11 cellular contexts compared by ENCODE assay signal in genomic region chr11:111450480-111451320, GRCh38.
DNase-seq lines count a peak whose midpoint lies in the region; ATAC-seq and TF ChIP-seq lines count a peak whose summit lies in the region.
"Had no signal": no experiment of that assay in that cellular context is flagged by ENCODE, and none has a peak within 500 bp of the region (broad histone marks: within the 10 kb centered on the region; RNA-seq: fewer than 3 reads in every experiment).

No MANE protein-coding gene starts in this region.

- H3K79me2 ChIP-seq in MM.1S (ENCODE audit: low read length) = no peaks in the 10 kb centered on the region

- H3K27ac Mint-ChIP-seq in MCF 10A (ENCODE audit: low read depth, unreplicated experiment) = no peak overlapping the region
- H3K27ac Mint-ChIP-seq in activated T-helper 1 cell treated with anti-CD3 and anti-CD28 coated beads, Interleukin-12 subunit alpha, Interleukin-12 subunit beta, Interleukin-2, Interleukin-4 antibody, amounts not matched to agents 30 ng/mL and 10 ng/mL and 1 ng/mL, durations not matched to agents 14 hours and 24 hours and 36 hours = no peak overlapping the region

- no peaks in the 10 kb centered on the region for H3F3A ChIP-seq in MM.1S (ENCODE audit: insufficient read depth, low read length)

- peak overlapping the region; percentile 30; the same call in 1 of the 2 replicates for H2AFZ ChIP-seq in MM.1S (ENCODE audit: low read length)

- no peaks in the 10 kb centered on the region for H3K9me3 ChIP-seq in MM.1S (replicated peaks; ENCODE audit: insufficient read depth, low read length)
- H3K9me3 ChIP-seq: ovary had no signal

- H3K9me3 Mint-ChIP-seq in MCF 10A (ENCODE audit: unreplicated experiment) = no peaks in the 10 kb centered on the region
- no peaks in the 10 kb centered on the region for H3K9me3 Mint-ChIP-seq in activated T-helper 1 cell treated with anti-CD3 and anti-CD28 coated beads, Interleukin-12 subunit alpha, Interleukin-12 subunit beta, Interleukin-2, Interleukin-4 antibody, amounts not matched to agents 30 ng/mL and 10 ng/mL and 1 ng/mL, durations not matched to agents 14 hours and 24 hours and 36 hours

- BruUV-seq in MCF 10A (replicated peaks; lab: Mats Ljungman, UMichigan) = no TSS peak

- no peak overlapping the region for H3K4me3 ChIP-seq in MM.1S (ENCODE audit: low read length)
- H3K4me3 ChIP-seq: ovary had no signal

- H3K4me1 ChIP-seq in MM.1S (ENCODE audit: low read length) = peaks cover 27% of the 10 kb centered on the region

- no peak overlapping the region for H3K9ac ChIP-seq in MM.1S (ENCODE audit: low read length)

- H3K36me3 ChIP-seq in MM.1S (replicated peaks; ENCODE audit: insufficient read depth, low read length) = no peaks in the 10 kb centered on the region
- H3K36me3 ChIP-seq: ovary had no signal

- ATAC-seq in GM19328 (IDR thresholded peaks at IDR 0.05; ENCODE audit: unreplicated experiment) (peak; percentile 80), HG02884 (IDR thresholded peaks at IDR 0.05; ENCODE audit: unreplicated experiment) (peak; percentile 81)

- H3K36me3 Mint-ChIP-seq in MCF 10A (ENCODE audit: insufficient read depth, unreplicated experiment) = no peaks in the 10 kb centered on the region
- H3K36me3 Mint-ChIP-seq in activated T-helper 1 cell treated with anti-CD3 and anti-CD28 coated beads, Interleukin-12 subunit alpha, Interleukin-12 subunit beta, Interleukin-2, Interleukin-4 antibody, amounts not matched to agents 30 ng/mL and 10 ng/mL and 1 ng/mL, durations not matched to agents 14 hours and 24 hours and 36 hours (ENCODE audit: low read depth) = no peaks in the 10 kb centered on the region

- peaks cover 12% of the 10 kb centered on the region for H3K4me1 Mint-ChIP-seq in MCF 10A (ENCODE audit: insufficient read depth, unreplicated experiment)
- H3K4me1 Mint-ChIP-seq in activated T-helper 1 cell treated with anti-CD3 and anti-CD28 coated beads, Interleukin-12 subunit alpha, Interleukin-12 subunit beta, Interleukin-2, Interleukin-4 antibody, amounts not matched to agents 30 ng/mL and 10 ng/mL and 1 ng/mL, durations not matched to agents 14 hours and 24 hours and 36 hours (ENCODE audit: low read depth) = peaks cover 15% of the 10 kb centered on the region

- no peaks in the 10 kb centered on the region for H3K9me2 ChIP-seq in MM.1S (replicated peaks; ENCODE audit: insufficient read depth, low read length)

- no peaks in the 10 kb centered on the region for H3K27me3 ChIP-seq in MM.1S (replicated peaks; ENCODE audit: insufficient read depth, low read length)
- H3K27me3 ChIP-seq: ovary had no signal

- H3K27ac ChIP-seq in MM.1S (ENCODE audit: low read length) = no peak overlapping the region
- H3K27ac ChIP-seq: ovary had no signal

- no peak overlapping the region for H3K4me3 Mint-ChIP-seq in MCF 10A (ENCODE audit: unreplicated experiment)
- no peak overlapping the region for H3K4me3 Mint-ChIP-seq in activated T-helper 1 cell treated with anti-CD3 and anti-CD28 coated beads, Interleukin-12 subunit alpha, Interleukin-12 subunit beta, Interleukin-2, Interleukin-4 antibody, amounts not matched to agents 30 ng/mL and 10 ng/mL and 1 ng/mL, durations not matched to agents 14 hours and 24 hours and 36 hours

- peaks cover 17% of the 10 kb centered on the region for H3K27me3 Mint-ChIP-seq in MCF 10A (ENCODE audit: insufficient read depth, unreplicated experiment)
- H3K27me3 Mint-ChIP-seq in activated T-helper 1 cell treated with anti-CD3 and anti-CD28 coated beads, Interleukin-12 subunit alpha, Interleukin-12 subunit beta, Interleukin-2, Interleukin-4 antibody, amounts not matched to agents 30 ng/mL and 10 ng/mL and 1 ng/mL, durations not matched to agents 14 hours and 24 hours and 36 hours (ENCODE audit: insufficient read depth) = peaks cover 4% of the 10 kb centered on the region

- 0 out of 2 replicates have a peak overlapping the region, but pooled peaks have one; percentile 13 for H3K4me2 ChIP-seq in MM.1S (ENCODE audit: low read depth, low read length)

- CTCF ChIA-PET in MCF 10A (lab: Yijun Ruan, JAX) = interaction anchor here (0.5 to 6.8 kb wide), 11 partner anchors 14 to 1004 kb away, joined by 3 to 42 read pairs (median 3); no protein-coding TSS in a partner anchor

- DNase-seq in COLO829 (ENCODE audit: low spot score) (peak; percentile 45), MM.1S (peak; percentile 50), MCF 10A (ENCODE audit: unreplicated experiment) (no peak), NCI-H1092 treated with DMSO at 0.1 percent for 48 hours (lab: John Stamatoyannopoulos, UW) (no peak), NCI-H2107 treated with DMSO at 0.1 percent for 48 hours (lab: John Stamatoyannopoulos, UW; ENCODE audit: unreplicated experiment) (no peak)
- DNase-seq in activated T-helper 1 cell treated with anti-CD3 and anti-CD28 coated beads, Interleukin-12 subunit alpha, Interleukin-12 subunit beta, Interleukin-2, Interleukin-4 antibody, amounts not matched to agents 30 ng/mL and 10 ng/mL and 1 ng/mL, durations not matched to agents 14 hours and 24 hours and 36 hours (ENCODE audit: low spot score) = no peak
- DNase-seq: dermis blood vessel endothelial cell, NCI-H1417 treated with DMSO at 0.1 percent for 48 hours, ovary had no signal

- intact Hi-C loops in MCF 10A (cut with micrococcal nuclease) = loop anchor here (5.0 kb wide), 1 partner anchor 137 kb away; no protein-coding TSS in a partner anchor
- intact Hi-C loops in activated T-helper 1 cell treated with anti-CD3 and anti-CD28 coated beads, Interleukin-12 subunit alpha, Interleukin-12 subunit beta, Interleukin-2, Interleukin-4 antibody, amounts not matched to agents 30 ng/mL and 10 ng/mL and 1 ng/mL, durations not matched to agents 14 hours and 24 hours and 36 hours (cut with micrococcal nuclease) = no loop called here

- TF ChIP-seq CTCF in MM.1S (IDR thresholded peaks at IDR 0.05; ENCODE audit: low read length) = no peak
- TF ChIP-seq CTCF in MCF 10A (IDR thresholded peaks at IDR 0.05; ENCODE audit: unreplicated experiment) = no peak

- H4K20me1 ChIP-seq in MM.1S (ENCODE audit: insufficient read depth, low read length) = no peaks in the 10 kb centered on the region

- POLR2A ChIA-PET in MCF 10A (lab: Yijun Ruan, JAX) = no interaction called here

Comparison
In these comparisons a context has a peak if more than half of its experiments do, and no peak if none do; other contexts are left out.
1. DNase-seq: peak in COLO829 (single experiment) and MM.1S (single experiment); none in MCF 10A (single experiment), activated T-helper 1 cell treated with anti-CD3 and anti-CD28 coated beads, Interleukin-12 subunit alpha, Interleukin-12 subunit beta, Interleukin-2, Interleukin-4 antibody, amounts not matched to agents 30 ng/mL and 10 ng/mL and 1 ng/mL, durations not matched to agents 14 hours and 24 hours and 36 hours (single experiment), NCI-H1092 treated with DMSO at 0.1 percent for 48 hours (single experiment) and NCI-H2107 treated with DMSO at 0.1 percent for 48 hours (single experiment).